In genomic region chr14:74945261-74945851, GRCh38 we compare ENCODE assay signal across 7 cellular contexts. TPM values are rescaled to one million over a fixed set of nuclear protein-coding genes. Genes with fewer than 3 reads are reported as not detected.
A peak's percentile ranks its signal among the peaks of the same experiment; 100 is the strongest.
DNase-seq lines count a peak whose midpoint lies in the region; ATAC-seq and TF ChIP-seq lines count a peak whose summit lies in the region.

No MANE protein-coding gene starts in this region.

- H3K36me3 Mint-ChIP-seq in WTC11, result no peaks in the 10 kb centered on the region

- H3K4me1 Mint-ChIP-seq in WTC11, result peaks cover 3% of the 10 kb centered on the region

- ATAC-seq in WTC11 (peak; percentile 58), HG03097 (IDR thresholded peaks at IDR 0.05; ENCODE audit: low FRiP score, unreplicated experiment) (no peak), GM19452 (IDR thresholded peaks at IDR 0.05; ENCODE audit: unreplicated experiment) (no peak)

- H3K4me3 ChIP-seq in H7 (ENCODE audit: insufficient read depth, low read depth, low read length) (no peak overlapping the region), kidney epithelial cell (ENCODE audit: low read depth, low read length) (no peak overlapping the region)

- H3K27ac Mint-ChIP-seq in WTC11, result no peak overlapping the region

- H3K27me3 ChIP-seq in H7 (ENCODE audit: control insufficient read depth, insufficient read depth, low read length), result no peaks in the 10 kb centered on the region
- H3K27me3 ChIP-seq in kidney epithelial cell (ENCODE audit: control insufficient read depth, insufficient read depth, low read length), result no peaks in the 10 kb centered on the region

- TF ChIP-seq CTCF in WTC11 (IDR thresholded peaks at IDR 0.05) (peak; percentile 80), kidney epithelial cell (IDR thresholded peaks at IDR 0.05; ENCODE audit: insufficient read depth, low read length, poor library complexity, severe bottlenecking) (peak; percentile 62)

- no peak overlapping the region for H3K4me3 Mint-ChIP-seq in WTC11

- DNase-seq in COLO829 (ENCODE audit: low spot score), result peak; percentile 40
- DNase-seq in H7, result peak; percentile 94
- peak; percentile 86 for DNase-seq in WTC11 (ENCODE audit: low spot score)
- no peak for DNase-seq in kidney epithelial cell (ENCODE audit: low read depth)
- no peak for DNase-seq in dedifferentiated amniotic fluid mesenchymal stem cell (ENCODE audit: extremely low spot score)

- no peaks in the 10 kb centered on the region for H3K27me3 Mint-ChIP-seq in WTC11 (ENCODE audit: low read depth)

- H3K9me3 Mint-ChIP-seq in WTC11, result no peaks in the 10 kb centered on the region

- POLR2A ChIA-PET in WTC11 (lab: Charles Lee), result interaction anchor here (0.7 to 1.0 kb wide), 2 partner anchors 10 kb away, joined by 3 to 7 read pairs; partner anchors contain the start of gene PGF

- H3K36me3 ChIP-seq in H7 (replicated peaks; ENCODE audit: control insufficient read depth, insufficient read depth, low read length) (no peaks in the 10 kb centered on the region), kidney epithelial cell (ENCODE audit: control insufficient read depth, insufficient read depth, low read length) (no peaks in the 10 kb centered on the region)

- CTCF ChIA-PET in WTC11 (lab: Charles Lee), result interaction anchor here (0.6 to 4.5 kb wide), 65 partner anchors 9 to 1196 kb away, joined by 3 to 60 read pairs (median 5); partner anchors contain the start of genes ACYP1, EIF2B2, MLH3 and PGF

TF ChIP-seq in WTC11, 78 proteins besides CTCF, POLR2A, EP300 and RAD21:
- TF ChIP-seq, protein P1, sequence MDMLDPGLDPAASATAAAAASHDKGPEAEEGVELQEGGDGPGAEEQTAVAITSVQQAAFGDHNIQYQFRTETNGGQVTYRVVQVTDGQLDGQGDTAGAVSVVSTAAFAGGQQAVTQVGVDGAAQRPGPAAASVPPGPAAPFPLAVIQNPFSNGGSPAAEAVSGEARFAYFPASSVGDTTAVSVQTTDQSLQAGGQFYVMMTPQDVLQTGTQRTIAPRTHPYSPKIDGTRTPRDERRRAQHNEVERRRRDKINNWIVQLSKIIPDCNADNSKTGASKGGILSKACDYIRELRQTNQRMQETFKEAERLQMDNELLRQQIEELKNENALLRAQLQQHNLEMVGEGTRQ (CRISPR knock-in tag; IDR thresholded peaks at IDR 0.05), result peak; percentile 36; the same call in 1 of the 2 replicates
- TF ChIP-seq, protein P2, sequence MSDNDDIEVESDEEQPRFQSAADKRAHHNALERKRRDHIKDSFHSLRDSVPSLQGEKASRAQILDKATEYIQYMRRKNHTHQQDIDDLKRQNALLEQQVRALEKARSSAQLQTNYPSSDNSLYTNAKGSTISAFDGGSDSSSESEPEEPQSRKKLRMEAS (CRISPR knock-in tag; IDR thresholded peaks at IDR 0.05), result 0 out of 2 replicates have a peak, but pooled peaks have one; percentile 26
- TF ChIP-seq, protein P3, sequence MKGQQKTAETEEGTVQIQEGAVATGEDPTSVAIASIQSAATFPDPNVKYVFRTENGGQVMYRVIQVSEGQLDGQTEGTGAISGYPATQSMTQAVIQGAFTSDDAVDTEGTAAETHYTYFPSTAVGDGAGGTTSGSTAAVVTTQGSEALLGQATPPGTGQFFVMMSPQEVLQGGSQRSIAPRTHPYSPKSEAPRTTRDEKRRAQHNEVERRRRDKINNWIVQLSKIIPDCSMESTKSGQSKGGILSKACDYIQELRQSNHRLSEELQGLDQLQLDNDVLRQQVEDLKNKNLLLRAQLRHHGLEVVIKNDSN (CRISPR knock-in tag; IDR thresholded peaks at IDR 0.05), result no peak

RNA-seq across cellular contexts. Expression of gene PGF, which starts 10.0 kb away (rescaled TPM):
- total RNA-seq in H7 (2014; rRNA removed; shearing (Covaris generic)), result 4.6 and 6.9 TPM in 2 replicates
- total RNA-seq in WTC11 (2021), result 5.0 to 6.7 TPM (median 6.5 TPM) in 3 replicates
- total RNA-seq in kidney epithelial cell, result 10.5 and 11.2 TPM in 2 replicates

RNA-seq across cellular contexts. Expression of gene RPS6KL1, which starts 22.3 kb away (rescaled TPM):
- 5.4 and 12.4 TPM in 2 replicates for total RNA-seq in H7 (2014; rRNA removed; shearing (Covaris generic))
- 10.6 to 12.6 TPM (median 12.2 TPM) in 3 replicates for total RNA-seq in WTC11 (2021)
- 20.0 and 20.7 TPM in 2 replicates for total RNA-seq in kidney epithelial cell

RNA-seq across cellular contexts. Expression of gene EIF2B2, which starts 57.4 kb away (rescaled TPM):
- total RNA-seq in H7 (2014; rRNA removed; shearing (Covaris generic)), result 50.5 and 51.8 TPM in 2 replicates
- total RNA-seq in WTC11 (2021) (46.0 to 50.7 TPM (median 50.5 TPM) in 3 replicates), kidney epithelial cell (63.9 and 78.6 TPM in 2 replicates)

Comparison
In these comparisons a context has a peak if more than half of its experiments do, and no peak if none do; other contexts are left out.
1. DNase-seq: peak in COLO829 (single experiment), H7 (single experiment) and WTC11 (single experiment); none in kidney epithelial cell (single experiment) and dedifferentiated amniotic fluid mesenchymal stem cell (single experiment).